In the genomic region with DNA sequence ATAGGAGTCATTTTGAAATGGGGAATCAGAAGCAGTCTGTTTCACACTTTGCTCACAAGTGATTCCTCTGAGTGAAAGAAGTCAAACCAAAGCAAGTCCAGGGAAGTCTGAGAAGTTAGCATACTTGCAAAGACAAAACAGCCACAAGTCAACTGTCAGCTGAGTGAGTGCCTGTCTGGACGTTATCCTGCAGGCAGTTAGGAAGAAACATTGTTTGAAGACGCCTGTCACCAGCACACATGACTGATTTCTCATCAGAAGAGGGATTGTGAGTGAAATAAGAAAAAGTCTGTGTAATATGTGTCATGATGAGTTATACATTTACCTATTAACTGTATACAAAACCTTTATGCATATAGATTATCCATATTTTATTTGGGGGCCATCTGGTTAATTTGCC, we compare ENCODE assay signal across 20 cellular contexts.
"Had no signal": no experiment of that assay in that cellular context is flagged by ENCODE, and none has a peak within 500 bp of the region (broad histone marks: within the 10 kb centered on the region; RNA-seq: fewer than 3 reads in every experiment).

No MANE protein-coding gene starts in this region.

- ATAC-seq: effector memory CD8-positive, alpha-beta T cell; left lobe of liver; naive thymus-derived CD4-positive, alpha-beta T cell; sciatic nerve had no signal

- FAIRE-seq: colon had no signal

- H3K27me3 ChIP-seq: esophagus squamous epithelium, neutrophil had no signal

- H3K9me3 ChIP-seq: esophagus squamous epithelium, neutrophil had no signal

- H3K9me3 Mint-ChIP-seq: dendritic cell treated with granulocyte-macrophage colony-stimulating factor and Interleukin-4, amounts not matched to agents 40 ng/mL and 50 ng/mL, for 4 days; effector memory CD8-positive, alpha-beta T cell; naive thymus-derived CD4-positive, alpha-beta T cell had no signal

- H3K27ac ChIP-seq: esophagus squamous epithelium, neutrophil, skin epidermis had no signal

- H3K27me3 Mint-ChIP-seq: dendritic cell treated with granulocyte-macrophage colony-stimulating factor and Interleukin-4, amounts not matched to agents 40 ng/mL and 50 ng/mL, for 4 days had no signal

- H3K4me3 Mint-ChIP-seq: dendritic cell treated with granulocyte-macrophage colony-stimulating factor and Interleukin-4, amounts not matched to agents 40 ng/mL and 50 ng/mL, for 4 days; effector memory CD8-positive, alpha-beta T cell; naive thymus-derived CD4-positive, alpha-beta T cell; nephron progenitor cell had no signal

- DNase-seq: effector memory CD8-positive, alpha-beta T cell; esophagus squamous epithelium; foreskin fibroblast; head of caudate nucleus; hippocampal formation; kidney glomerular epithelial cell; mammary epithelial cell; naive thymus-derived CD4-positive, alpha-beta T cell; nephron progenitor cell; posterior cingulate gyrus; stimulated activated CD4-positive, alpha-beta T cell treated with anti-CD3 and anti-CD28 coated beads, Interleukin-2, amount 100 ng/mL, for 24 hours; stimulated activated CD4-positive, alpha-beta T cell treated with anti-CD3 and anti-CD28 coated beads, Interleukin-4, amount 100 ng/mL, for 4 hours; stimulated activated naive CD4-positive, alpha-beta T cell; trophoblast cell had no signal

- H3K36me3 Mint-ChIP-seq: naive thymus-derived CD4-positive, alpha-beta T cell had no signal

- H3K4me3 ChIP-seq: esophagus squamous epithelium, skin epidermis had no signal

- H3K36me3 ChIP-seq: esophagus squamous epithelium, neutrophil had no signal

- H3K4me1 ChIP-seq: esophagus squamous epithelium had no signal

- H3K27ac Mint-ChIP-seq: dendritic cell treated with granulocyte-macrophage colony-stimulating factor and Interleukin-4, amounts not matched to agents 40 ng/mL and 50 ng/mL, for 4 days; effector memory CD8-positive, alpha-beta T cell; naive thymus-derived CD4-positive, alpha-beta T cell; nephron progenitor cell had no signal
